In the genomic region with DNA sequence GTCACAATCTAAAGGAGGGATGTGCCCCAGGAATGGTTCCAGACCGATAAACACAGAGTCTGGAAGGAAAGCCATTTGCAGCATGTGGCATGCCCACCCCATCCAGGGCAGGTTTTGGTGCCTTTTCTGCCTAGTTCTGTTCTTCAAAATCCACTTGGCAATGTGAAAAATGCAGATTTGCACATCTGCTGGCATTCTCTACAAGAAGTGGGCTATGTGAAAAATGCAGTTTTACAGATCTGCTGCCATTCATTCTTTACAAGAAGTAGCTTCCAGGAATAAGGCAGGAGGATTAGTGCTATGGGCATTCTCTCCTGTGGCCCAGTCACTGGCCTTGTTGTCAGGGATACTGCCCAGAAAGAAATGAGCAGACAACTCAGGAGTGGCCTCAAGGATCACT, we compare ENCODE assay signal across 6 cellular contexts.
"Had no signal": no experiment of that assay in that cellular context is flagged by ENCODE, and none has a peak within 500 bp of the region (broad histone marks: within the 10 kb centered on the region; RNA-seq: fewer than 3 reads in every experiment).

No MANE protein-coding gene starts in this region.

- ATAC-seq: GM23338 had no signal

- H3K27ac ChIP-seq: HL-60, KMS-11 had no signal

- H3K4me3 ChIP-seq: GM23338 had no signal

- H3K4me2 ChIP-seq: GM23338, KMS-11 had no signal

- DNase-seq: H9, HCEC 1CT, KBM-7 had no signal

- H2AFZ ChIP-seq: GM23338 had no signal

- H3K9ac ChIP-seq: KMS-11 had no signal
